In the genomic region with DNA sequence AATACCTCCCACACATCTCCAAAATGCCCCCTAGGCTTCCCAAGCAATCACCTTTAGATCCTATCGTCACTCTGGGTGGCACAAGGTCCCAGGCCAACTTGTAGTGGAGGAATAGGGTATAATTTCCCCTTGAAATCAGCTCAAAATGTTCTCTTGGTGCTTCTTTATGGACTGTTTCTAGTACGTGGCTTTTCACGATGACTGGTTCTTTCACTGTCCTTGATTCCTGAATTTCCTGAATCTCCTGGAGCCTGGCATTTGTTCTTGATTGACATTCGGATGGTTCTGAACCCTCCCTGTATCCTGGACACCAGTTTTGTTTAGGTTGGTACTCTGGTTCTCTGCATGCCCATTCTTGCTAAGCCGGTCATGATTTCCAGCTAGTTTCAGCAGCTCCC, we compare ENCODE assay signal across 1 cellular context.
TF ChIP-seq lines count a peak whose summit lies in the region.

No MANE protein-coding gene starts in this region.

TF ChIP-seq in HEK293, 187 proteins besides CTCF, POLR2A, EP300 and RAD21 (continued from another document):
- TF ChIP-seq ZIC2 (tag by site-specific recombination; IDR thresholded peaks at IDR 0.05) (no peak), GLIS1 (tag by site-specific recombination; IDR thresholded peaks at IDR 0.05) (0 out of 2 replicates have a peak, but pooled peaks have one; percentile 19), ZNF416 (tag by site-specific recombination; IDR thresholded peaks at IDR 0.05) (no peak)
- TF ChIP-seq, protein P1, sequence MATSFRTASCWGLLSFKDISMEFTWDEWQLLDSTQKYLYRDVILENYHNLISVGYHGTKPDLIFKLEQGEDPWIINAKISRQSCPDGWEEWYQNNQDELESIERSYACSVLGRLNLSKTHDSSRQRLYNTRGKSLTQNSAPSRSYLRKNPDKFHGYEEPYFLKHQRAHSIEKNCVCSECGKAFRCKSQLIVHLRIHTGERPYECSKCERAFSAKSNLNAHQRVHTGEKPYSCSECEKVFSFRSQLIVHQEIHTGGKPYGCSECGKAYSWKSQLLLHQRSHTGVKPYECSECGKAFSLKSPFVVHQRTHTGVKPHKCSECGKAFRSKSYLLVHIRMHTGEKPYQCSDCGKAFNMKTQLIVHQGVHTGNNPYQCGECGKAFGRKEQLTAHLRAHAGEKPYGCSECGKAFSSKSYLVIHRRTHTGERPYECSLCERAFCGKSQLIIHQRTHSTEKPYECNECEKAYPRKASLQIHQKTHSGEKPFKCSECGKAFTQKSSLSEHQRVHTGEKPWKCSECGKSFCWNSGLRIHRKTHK (tag by site-specific recombination; IDR thresholded peaks at IDR 0.05), result no peak
- TF ChIP-seq, protein P2, sequence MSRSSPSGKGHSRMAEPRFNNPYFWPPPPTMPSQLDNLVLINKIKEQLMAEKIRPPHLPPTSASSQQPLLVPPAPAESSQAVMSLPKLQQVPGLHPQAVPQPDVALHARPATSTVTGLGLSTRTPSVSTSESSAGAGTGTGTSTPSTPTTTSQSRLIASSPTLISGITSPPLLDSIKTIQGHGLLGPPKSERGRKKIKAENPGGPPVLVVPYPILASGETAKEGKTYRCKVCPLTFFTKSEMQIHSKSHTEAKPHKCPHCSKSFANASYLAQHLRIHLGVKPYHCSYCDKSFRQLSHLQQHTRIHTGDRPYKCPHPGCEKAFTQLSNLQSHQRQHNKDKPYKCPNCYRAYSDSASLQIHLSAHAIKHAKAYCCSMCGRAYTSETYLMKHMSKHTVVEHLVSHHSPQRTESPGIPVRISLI (tag by site-specific recombination; IDR thresholded peaks at IDR 0.05), result no peak
